Comparison of ENCODE assay signal across 1 cellular context in genomic region chr17:7579001-7579838, GRCh38.
A peak's percentile ranks its signal among the peaks of the same experiment; 100 is the strongest.
TF ChIP-seq lines count a peak whose summit lies in the region.

A gene with protein sequence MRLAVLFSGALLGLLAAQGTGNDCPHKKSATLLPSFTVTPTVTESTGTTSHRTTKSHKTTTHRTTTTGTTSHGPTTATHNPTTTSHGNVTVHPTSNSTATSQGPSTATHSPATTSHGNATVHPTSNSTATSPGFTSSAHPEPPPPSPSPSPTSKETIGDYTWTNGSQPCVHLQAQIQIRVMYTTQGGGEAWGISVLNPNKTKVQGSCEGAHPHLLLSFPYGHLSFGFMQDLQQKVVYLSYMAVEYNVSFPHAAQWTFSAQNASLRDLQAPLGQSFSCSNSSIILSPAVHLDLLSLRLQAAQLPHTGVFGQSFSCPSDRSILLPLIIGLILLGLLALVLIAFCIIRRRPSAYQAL (plus strand): TSS chr17:7579638. CDS start chr17:7579678, 40 bp downstream.

TF ChIP-seq in K562, 482 proteins besides CTCF, POLR2A, EP300 and RAD21 (continued from another document and continues in another):
- TF ChIP-seq ZBTB34 (CRISPR knock-in tag; IDR thresholded peaks at IDR 0.05) (no peak), PURB (CRISPR knock-in tag; IDR thresholded peaks at IDR 0.05; ENCODE audit: low read depth) (no peak), SREBF2 (CRISPR knock-in tag; IDR thresholded peaks at IDR 0.05) (no peak), ZNF785 (CRISPR knock-in tag; IDR thresholded peaks at IDR 0.05) (no peak), SMAD1 (IDR thresholded peaks at IDR 0.05; ENCODE audit: low read depth, low read length, partially characterized antibody) (peak; percentile 57), SMARCE1 (IDR thresholded peaks at IDR 0.05) (no peak), MTA3 (IDR thresholded peaks at IDR 0.05; ENCODE audit: borderline replicate concordance) (no peak), SMC3 (conservative IDR thresholded peaks at IDR 0.05; ENCODE audit: insufficient read depth, low read depth, low read length) (no peak), ZBTB11 (CRISPR knock-in tag; IDR thresholded peaks at IDR 0.05) (no peak), ZMIZ1 (IDR thresholded peaks at IDR 0.05; ENCODE audit: low read depth in 2 of 2, low read length in 2 of 2) (peak in 1 of 2 experiments; percentile 49; a peak in 1 of 4 replicates), CBFA2T3 (IDR thresholded peaks at IDR 0.05) (no peak), SREBF1 (IDR thresholded peaks at IDR 0.05; ENCODE audit: borderline replicate concordance, low read depth, low read length) (no peak), KLF6 (CRISPR knock-in tag; IDR thresholded peaks at IDR 0.05; ENCODE audit: borderline replicate concordance) (no peak), BDP1 (IDR thresholded peaks at IDR 0.05; ENCODE audit: insufficient read depth, insufficient read length) (no peak), KLF1 (tag; IDR thresholded peaks at IDR 0.05) (no peak), ILF3 (IDR thresholded peaks at IDR 0.05; ENCODE audit: borderline replicate concordance) (peak; percentile 86; the same call in 1 of the 2 replicates), ZFP36 (IDR thresholded peaks at IDR 0.05; ENCODE audit: low read depth, low read length, partially characterized antibody) (no peak), XRCC3 (IDR thresholded peaks at IDR 0.05) (no peak), CTCFL (IDR thresholded peaks at IDR 0.05; ENCODE audit: borderline replicate concordance, insufficient read depth, low read depth, low read length, poor library complexity, severe bottlenecking) (no peak)
- TF ChIP-seq, protein P1, sequence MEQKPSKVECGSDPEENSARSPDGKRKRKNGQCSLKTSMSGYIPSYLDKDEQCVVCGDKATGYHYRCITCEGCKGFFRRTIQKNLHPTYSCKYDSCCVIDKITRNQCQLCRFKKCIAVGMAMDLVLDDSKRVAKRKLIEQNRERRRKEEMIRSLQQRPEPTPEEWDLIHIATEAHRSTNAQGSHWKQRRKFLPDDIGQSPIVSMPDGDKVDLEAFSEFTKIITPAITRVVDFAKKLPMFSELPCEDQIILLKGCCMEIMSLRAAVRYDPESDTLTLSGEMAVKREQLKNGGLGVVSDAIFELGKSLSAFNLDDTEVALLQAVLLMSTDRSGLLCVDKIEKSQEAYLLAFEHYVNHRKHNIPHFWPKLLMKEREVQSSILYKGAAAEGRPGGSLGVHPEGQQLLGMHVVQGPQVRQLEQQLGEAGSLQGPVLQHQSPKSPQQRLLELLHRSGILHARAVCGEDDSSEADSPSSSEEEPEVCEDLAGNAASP (IDR thresholded peaks at IDR 0.05), result no peak
- TF ChIP-seq, protein P2, sequence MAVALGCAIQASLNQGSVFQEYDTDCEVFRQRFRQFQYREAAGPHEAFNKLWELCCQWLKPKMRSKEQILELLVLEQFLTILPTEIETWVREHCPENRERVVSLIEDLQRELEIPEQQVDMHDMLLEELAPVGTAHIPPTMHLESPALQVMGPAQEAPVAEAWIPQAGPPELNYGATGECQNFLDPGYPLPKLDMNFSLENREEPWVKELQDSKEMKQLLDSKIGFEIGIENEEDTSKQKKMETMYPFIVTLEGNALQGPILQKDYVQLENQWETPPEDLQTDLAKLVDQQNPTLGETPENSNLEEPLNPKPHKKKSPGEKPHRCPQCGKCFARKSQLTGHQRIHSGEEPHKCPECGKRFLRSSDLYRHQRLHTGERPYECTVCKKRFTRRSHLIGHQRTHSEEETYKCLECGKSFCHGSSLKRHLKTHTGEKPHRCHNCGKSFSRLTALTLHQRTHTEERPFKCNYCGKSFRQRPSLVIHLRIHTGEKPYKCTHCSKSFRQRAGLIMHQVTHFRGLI (CRISPR knock-in tag; IDR thresholded peaks at IDR 0.05), result no peak
- TF ChIP-seq, protein P3, sequence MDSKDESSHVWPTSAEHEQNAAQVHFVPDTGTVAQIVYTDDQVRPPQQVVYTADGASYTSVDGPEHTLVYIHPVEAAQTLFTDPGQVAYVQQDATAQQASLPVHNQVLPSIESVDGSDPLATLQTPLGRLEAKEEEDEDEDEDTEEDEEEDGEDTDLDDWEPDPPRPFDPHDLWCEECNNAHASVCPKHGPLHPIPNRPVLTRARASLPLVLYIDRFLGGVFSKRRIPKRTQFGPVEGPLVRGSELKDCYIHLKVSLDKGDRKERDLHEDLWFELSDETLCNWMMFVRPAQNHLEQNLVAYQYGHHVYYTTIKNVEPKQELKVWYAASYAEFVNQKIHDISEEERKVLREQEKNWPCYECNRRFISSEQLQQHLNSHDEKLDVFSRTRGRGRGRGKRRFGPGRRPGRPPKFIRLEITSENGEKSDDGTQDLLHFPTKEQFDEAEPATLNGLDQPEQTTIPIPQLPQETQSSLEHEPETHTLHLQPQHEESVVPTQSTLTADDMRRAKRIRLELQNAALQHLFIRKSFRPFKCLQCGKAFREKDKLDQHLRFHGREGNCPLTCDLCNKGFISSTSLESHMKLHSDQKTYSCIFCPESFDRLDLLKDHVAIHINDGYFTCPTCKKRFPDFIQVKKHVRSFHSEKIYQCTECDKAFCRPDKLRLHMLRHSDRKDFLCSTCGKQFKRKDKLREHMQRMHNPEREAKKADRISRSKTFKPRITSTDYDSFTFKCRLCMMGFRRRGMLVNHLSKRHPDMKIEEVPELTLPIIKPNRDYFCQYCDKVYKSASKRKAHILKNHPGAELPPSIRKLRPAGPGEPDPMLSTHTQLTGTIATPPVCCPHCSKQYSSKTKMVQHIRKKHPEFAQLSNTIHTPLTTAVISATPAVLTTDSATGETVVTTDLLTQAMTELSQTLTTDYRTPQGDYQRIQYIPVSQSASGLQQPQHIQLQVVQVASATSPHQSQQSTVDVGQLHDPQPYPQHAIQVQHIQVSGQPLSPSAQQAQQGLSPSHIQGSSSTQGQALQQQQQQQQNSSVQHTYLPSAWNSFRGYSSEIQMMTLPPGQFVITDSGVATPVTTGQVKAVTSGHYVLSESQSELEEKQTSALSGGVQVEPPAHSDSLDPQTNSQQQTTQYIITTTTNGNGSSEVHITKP (IDR thresholded peaks at IDR 0.05; ENCODE audit: partially characterized antibody), result no peak
- TF ChIP-seq, protein P4, sequence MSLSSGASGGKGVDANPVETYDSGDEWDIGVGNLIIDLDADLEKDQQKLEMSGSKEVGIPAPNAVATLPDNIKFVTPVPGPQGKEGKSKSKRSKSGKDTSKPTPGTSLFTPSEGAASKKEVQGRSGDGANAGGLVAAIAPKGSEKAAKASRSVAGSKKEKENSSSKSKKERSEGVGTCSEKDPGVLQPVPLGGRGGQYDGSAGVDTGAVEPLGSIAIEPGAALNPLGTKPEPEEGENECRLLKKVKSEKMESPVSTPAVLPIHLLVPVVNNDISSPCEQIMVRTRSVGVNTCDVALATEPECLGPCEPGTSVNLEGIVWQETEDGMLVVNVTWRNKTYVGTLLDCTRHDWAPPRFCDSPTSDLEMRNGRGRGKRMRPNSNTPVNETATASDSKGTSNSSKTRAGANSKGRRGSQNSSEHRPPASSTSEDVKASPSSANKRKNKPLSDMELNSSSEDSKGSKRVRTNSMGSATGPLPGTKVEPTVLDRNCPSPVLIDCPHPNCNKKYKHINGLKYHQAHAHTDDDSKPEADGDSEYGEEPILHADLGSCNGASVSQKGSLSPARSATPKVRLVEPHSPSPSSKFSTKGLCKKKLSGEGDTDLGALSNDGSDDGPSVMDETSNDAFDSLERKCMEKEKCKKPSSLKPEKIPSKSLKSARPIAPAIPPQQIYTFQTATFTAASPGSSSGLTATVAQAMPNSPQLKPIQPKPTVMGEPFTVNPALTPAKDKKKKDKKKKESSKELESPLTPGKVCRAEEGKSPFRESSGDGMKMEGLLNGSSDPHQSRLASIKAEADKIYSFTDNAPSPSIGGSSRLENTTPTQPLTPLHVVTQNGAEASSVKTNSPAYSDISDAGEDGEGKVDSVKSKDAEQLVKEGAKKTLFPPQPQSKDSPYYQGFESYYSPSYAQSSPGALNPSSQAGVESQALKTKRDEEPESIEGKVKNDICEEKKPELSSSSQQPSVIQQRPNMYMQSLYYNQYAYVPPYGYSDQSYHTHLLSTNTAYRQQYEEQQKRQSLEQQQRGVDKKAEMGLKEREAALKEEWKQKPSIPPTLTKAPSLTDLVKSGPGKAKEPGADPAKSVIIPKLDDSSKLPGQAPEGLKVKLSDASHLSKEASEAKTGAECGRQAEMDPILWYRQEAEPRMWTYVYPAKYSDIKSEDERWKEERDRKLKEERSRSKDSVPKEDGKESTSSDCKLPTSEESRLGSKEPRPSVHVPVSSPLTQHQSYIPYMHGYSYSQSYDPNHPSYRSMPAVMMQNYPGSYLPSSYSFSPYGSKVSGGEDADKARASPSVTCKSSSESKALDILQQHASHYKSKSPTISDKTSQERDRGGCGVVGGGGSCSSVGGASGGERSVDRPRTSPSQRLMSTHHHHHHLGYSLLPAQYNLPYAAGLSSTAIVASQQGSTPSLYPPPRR (CRISPR knock-in tag; IDR thresholded peaks at IDR 0.05; ENCODE audit: borderline replicate concordance), result no peak
- TF ChIP-seq, protein P5, sequence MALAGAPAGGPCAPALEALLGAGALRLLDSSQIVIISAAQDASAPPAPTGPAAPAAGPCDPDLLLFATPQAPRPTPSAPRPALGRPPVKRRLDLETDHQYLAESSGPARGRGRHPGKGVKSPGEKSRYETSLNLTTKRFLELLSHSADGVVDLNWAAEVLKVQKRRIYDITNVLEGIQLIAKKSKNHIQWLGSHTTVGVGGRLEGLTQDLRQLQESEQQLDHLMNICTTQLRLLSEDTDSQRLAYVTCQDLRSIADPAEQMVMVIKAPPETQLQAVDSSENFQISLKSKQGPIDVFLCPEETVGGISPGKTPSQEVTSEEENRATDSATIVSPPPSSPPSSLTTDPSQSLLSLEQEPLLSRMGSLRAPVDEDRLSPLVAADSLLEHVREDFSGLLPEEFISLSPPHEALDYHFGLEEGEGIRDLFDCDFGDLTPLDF (CRISPR knock-in tag; IDR thresholded peaks at IDR 0.05), result no peak
